ENCODE assay signal across 8 cellular contexts in the genomic region with DNA sequence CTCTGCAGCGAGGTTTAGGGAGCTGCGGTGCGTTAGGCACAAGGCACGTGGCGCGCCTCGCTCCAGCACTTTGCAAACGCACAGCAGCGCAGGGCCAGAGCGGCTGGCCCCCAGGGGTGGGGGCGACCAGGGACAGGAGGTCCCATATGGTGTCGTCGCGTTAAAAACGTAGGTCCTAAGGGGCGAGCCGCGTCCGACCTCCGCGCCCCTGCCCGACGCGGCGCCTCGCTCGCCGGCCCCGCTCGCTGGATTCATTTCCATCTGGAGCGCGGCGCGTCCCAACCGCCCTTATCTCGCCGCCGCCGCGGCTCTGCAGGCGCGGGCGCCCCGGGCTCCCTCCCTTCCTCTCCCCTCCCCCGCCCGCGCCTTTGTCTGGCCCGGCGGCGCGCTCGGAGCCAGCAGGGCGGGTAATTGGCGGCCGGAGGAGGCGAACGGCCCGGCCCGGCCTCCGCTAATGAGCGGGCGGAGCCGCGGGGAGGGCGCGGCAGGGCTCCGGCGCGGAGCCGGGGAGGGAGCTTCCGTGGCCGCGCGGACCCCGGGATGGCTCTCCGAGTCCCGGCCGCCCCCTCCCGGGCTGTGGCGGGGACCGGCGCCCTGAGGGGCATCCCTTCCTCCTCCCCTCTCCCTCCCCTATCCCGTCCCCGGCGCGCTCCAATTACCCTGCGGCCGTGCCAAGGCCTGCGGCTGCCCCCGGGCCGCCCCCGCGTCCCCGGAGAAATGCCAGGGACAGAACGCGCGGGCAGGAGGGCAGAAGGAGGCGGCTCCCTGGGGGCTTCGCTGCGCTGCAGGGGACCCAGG.
DNase-seq lines count a peak whose midpoint lies in the region; ATAC-seq and TF ChIP-seq lines count a peak whose summit lies in the region.

No MANE protein-coding gene starts in this region.

- H2BK5ac ChIP-seq in mesenchymal stem cell (ENCODE audit: low read depth, low read length, poor library complexity, severe bottlenecking): no peak overlapping the region

- H4K91ac ChIP-seq in mesenchymal stem cell (ENCODE audit: low read length): no peak overlapping the region

- H2AK5ac ChIP-seq in mesenchymal stem cell (ENCODE audit: low read length, severe bottlenecking): no peak overlapping the region

- H3K27ac ChIP-seq in C4-2B (peak overlapping the region; percentile 73), WERI-Rb-1 (peak overlapping the region; percentile 91), endodermal cell (ENCODE audit: low read depth, low read length) (peak overlapping the region; percentile 73), mesenchymal stem cell (ENCODE audit: low read length, poor library complexity, severe bottlenecking) (no peak overlapping the region), substantia nigra (ENCODE audit: low read depth, low read length, poor library complexity, severe bottlenecking) (peak overlapping the region; percentile 77)

- H3K23ac ChIP-seq in mesenchymal stem cell (ENCODE audit: low read length in 2 of 2): peak overlapping the region in 1 of 2 experiments; percentile 72

- H3K4me2 ChIP-seq in mesenchymal stem cell (ENCODE audit: low read length, poor library complexity, severe bottlenecking): peak overlapping the region; percentile 94

- no peak overlapping the region for H4K8ac ChIP-seq in mesenchymal stem cell (ENCODE audit: low read length)

- no peak overlapping the region for H3K4ac ChIP-seq in mesenchymal stem cell (ENCODE audit: low read depth in 1 of 2, low read length in 2 of 2)

- peak overlapping the region in 1 of 2 experiments; percentile 76 for H3K18ac ChIP-seq in mesenchymal stem cell (ENCODE audit: low read depth in 1 of 2, low read length in 2 of 2)

- TF ChIP-seq CTCF in C4-2B (conservative IDR thresholded peaks at IDR 0.05): no peak
- TF ChIP-seq CTCF in WERI-Rb-1 (IDR thresholded peaks at IDR 0.05; ENCODE audit: low read depth, low read length): no peak
- TF ChIP-seq CTCF in endodermal cell (conservative IDR thresholded peaks at IDR 0.05): no peak

- H3K4me3 Mint-ChIP-seq in endodermal cell: peak overlapping the region; percentile 55

- H3K9me3 ChIP-seq in WERI-Rb-1 (ENCODE audit: severe bottlenecking) (no peaks in the 10 kb centered on the region), endodermal cell (ENCODE audit: control insufficient read depth, low read length) (no peaks in the 10 kb centered on the region), mesenchymal stem cell (ENCODE audit: control insufficient read depth, low read length) (peaks cover 4% of the 10 kb centered on the region)

- H3K36me3 ChIP-seq in WERI-Rb-1: no peaks in the 10 kb centered on the region
- H3K36me3 ChIP-seq in endodermal cell (ENCODE audit: control insufficient read depth, insufficient read depth, low read length): no peaks in the 10 kb centered on the region
- H3K36me3 ChIP-seq in mesenchymal stem cell (ENCODE audit: control insufficient read depth in 1 of 2, insufficient read depth in 2 of 2, low read depth in 1 of 2, low read length in 2 of 2): no peaks in the 10 kb centered on the region

- no peak overlapping the region for H2BK15ac ChIP-seq in mesenchymal stem cell (ENCODE audit: low read depth, poor library complexity, severe bottlenecking)

- H3K4me1 ChIP-seq in endodermal cell (ENCODE audit: control insufficient read depth, insufficient read depth, low read length): peaks cover 3% of the 10 kb centered on the region
- H3K4me1 ChIP-seq in mesenchymal stem cell (ENCODE audit: control insufficient read depth, insufficient read depth, low read depth, low read length): peaks cover 11% of the 10 kb centered on the region

- H3K14ac ChIP-seq in mesenchymal stem cell (ENCODE audit: low read length in 2 of 2): no peak overlapping the region

- H2BK120ac ChIP-seq in mesenchymal stem cell (ENCODE audit: low read depth, low read length): no peak overlapping the region

- peak overlapping the region in 1 of 2 experiments; percentile 78 for H2BK12ac ChIP-seq in mesenchymal stem cell (ENCODE audit: low read length in 2 of 2)

- peaks cover 4% of the 10 kb centered on the region for H3K9me3 Mint-ChIP-seq in endodermal cell

- H3K79me1 ChIP-seq in mesenchymal stem cell (replicated peaks; ENCODE audit: low read length, poor library complexity, severe bottlenecking): no peaks in the 10 kb centered on the region

- DNase-seq in Jurkat, Clone E6-1 (ENCODE audit: low read depth, low spot score): no peak
- peak; percentile 75 for DNase-seq in WERI-Rb-1
- peak; percentile 92 for DNase-seq in endodermal cell
- DNase-seq in mesenchymal stem cell: peak; percentile 50
- peak in 45 of 49 donors; percentile 1 to 74 (median 56) for DNase-seq in substantia nigra (lab: John Stamatoyannopoulos, UW)
- no peak for DNase-seq in GM19240 (ENCODE audit: insufficient read length, low spot score)

- H3K27me3 Mint-ChIP-seq in endodermal cell (ENCODE audit: insufficient read depth): peaks cover 3% of the 10 kb centered on the region

- ATAC-seq in GM18498 (IDR thresholded peaks at IDR 0.05; ENCODE audit: unreplicated experiment): no peak

- H3K27me3 ChIP-seq in WERI-Rb-1 (ENCODE audit: insufficient read depth, low read depth, severe bottlenecking): no peaks in the 10 kb centered on the region
- no peaks in the 10 kb centered on the region for H3K27me3 ChIP-seq in endodermal cell (ENCODE audit: control insufficient read depth, insufficient read depth, low read length, poor library complexity, severe bottlenecking)
- peaks cover 22 to 83% of the 10 kb centered on the region in 2 experiments for H3K27me3 ChIP-seq in mesenchymal stem cell (ENCODE audit: control insufficient read depth in 1 of 2, insufficient read depth in 1 of 2, low read length in 2 of 2)

- H3K9ac ChIP-seq in endodermal cell (ENCODE audit: extremely low read depth, low read length, poor library complexity, severe bottlenecking) (peak overlapping the region; percentile 20), mesenchymal stem cell (ENCODE audit: low read length) (no peak overlapping the region)

- WGBS in endodermal cell (ENCODE audit: insufficient coverage in 1 of 2, insufficient read length in 1 of 2), 2 experiments: 0 to 1% methylated on average over 4 to 96 of the region's 100 CpGs
- whole genome bisulfite sequencing in mesenchymal stem cell: 0% methylated on average over 12 of the region's 100 CpGs

- peak overlapping the region; percentile 40 for H3K4me3 ChIP-seq in Jurkat, Clone E6-1 (ENCODE audit: low read length)
- H3K4me3 ChIP-seq in WERI-Rb-1 (ENCODE audit: low read depth, low read length) (peak overlapping the region; percentile 63), endodermal cell (ENCODE audit: low read length) (peak overlapping the region; percentile 64), mesenchymal stem cell (ENCODE audit: insufficient read depth in 1 of 2, low read depth in 1 of 2, low read length in 2 of 2) (peak overlapping the region; percentile 39 to 62)

- peak overlapping the region; percentile 66 for H3K27ac Mint-ChIP-seq in endodermal cell

- peaks cover 39% of the 10 kb centered on the region for H3K4me1 Mint-ChIP-seq in endodermal cell

- H3K36me3 Mint-ChIP-seq in endodermal cell (ENCODE audit: low read depth): no peaks in the 10 kb centered on the region

- H2AFZ ChIP-seq in mesenchymal stem cell (ENCODE audit: low read depth, low read length): no peak overlapping the region

Comparison
In these comparisons a context has a peak if more than half of its experiments do, and no peak if none do; other contexts are left out.
1. DNase-seq: peak in WERI-Rb-1 (single experiment), endodermal cell (single experiment), mesenchymal stem cell (single experiment) and substantia nigra (45 of 49); none in Jurkat, Clone E6-1 (single experiment) and GM19240 (single experiment).
2. Peak in every context shown above with its lines, with median percentiles within 50 percentile points of each other: H3K4me3 ChIP-seq.